1 cellular context compared by ENCODE assay signal in genomic region chr9:106286249-106286648, GRCh38.
TF ChIP-seq lines count a peak whose summit lies in the region.

No MANE protein-coding gene starts in this region.

TF ChIP-seq in WTC11, 78 proteins besides CTCF, POLR2A, EP300 and RAD21 (continued from another document):
- no peak for TF ChIP-seq STAT6 (CRISPR knock-in tag; conservative IDR thresholded peaks at IDR 0.05; ENCODE audit: low read depth)
- TF ChIP-seq KAT7 (CRISPR knock-in tag; IDR thresholded peaks at IDR 0.05; ENCODE audit: borderline replicate concordance): no peak
- no peak for TF ChIP-seq GRHL2 (CRISPR knock-in tag; IDR thresholded peaks at IDR 0.05; ENCODE audit: insufficient replicate concordance, severe bottlenecking)
- no peak for TF ChIP-seq CDX4 (CRISPR knock-in tag; IDR thresholded peaks at IDR 0.05; ENCODE audit: borderline replicate concordance)
- TF ChIP-seq, protein P1, sequence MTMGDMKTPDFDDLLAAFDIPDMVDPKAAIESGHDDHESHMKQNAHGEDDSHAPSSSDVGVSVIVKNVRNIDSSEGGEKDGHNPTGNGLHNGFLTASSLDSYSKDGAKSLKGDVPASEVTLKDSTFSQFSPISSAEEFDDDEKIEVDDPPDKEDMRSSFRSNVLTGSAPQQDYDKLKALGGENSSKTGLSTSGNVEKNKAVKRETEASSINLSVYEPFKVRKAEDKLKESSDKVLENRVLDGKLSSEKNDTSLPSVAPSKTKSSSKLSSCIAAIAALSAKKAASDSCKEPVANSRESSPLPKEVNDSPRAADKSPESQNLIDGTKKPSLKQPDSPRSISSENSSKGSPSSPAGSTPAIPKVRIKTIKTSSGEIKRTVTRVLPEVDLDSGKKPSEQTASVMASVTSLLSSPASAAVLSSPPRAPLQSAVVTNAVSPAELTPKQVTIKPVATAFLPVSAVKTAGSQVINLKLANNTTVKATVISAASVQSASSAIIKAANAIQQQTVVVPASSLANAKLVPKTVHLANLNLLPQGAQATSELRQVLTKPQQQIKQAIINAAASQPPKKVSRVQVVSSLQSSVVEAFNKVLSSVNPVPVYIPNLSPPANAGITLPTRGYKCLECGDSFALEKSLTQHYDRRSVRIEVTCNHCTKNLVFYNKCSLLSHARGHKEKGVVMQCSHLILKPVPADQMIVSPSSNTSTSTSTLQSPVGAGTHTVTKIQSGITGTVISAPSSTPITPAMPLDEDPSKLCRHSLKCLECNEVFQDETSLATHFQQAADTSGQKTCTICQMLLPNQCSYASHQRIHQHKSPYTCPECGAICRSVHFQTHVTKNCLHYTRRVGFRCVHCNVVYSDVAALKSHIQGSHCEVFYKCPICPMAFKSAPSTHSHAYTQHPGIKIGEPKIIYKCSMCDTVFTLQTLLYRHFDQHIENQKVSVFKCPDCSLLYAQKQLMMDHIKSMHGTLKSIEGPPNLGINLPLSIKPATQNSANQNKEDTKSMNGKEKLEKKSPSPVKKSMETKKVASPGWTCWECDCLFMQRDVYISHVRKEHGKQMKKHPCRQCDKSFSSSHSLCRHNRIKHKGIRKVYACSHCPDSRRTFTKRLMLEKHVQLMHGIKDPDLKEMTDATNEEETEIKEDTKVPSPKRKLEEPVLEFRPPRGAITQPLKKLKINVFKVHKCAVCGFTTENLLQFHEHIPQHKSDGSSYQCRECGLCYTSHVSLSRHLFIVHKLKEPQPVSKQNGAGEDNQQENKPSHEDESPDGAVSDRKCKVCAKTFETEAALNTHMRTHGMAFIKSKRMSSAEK (CRISPR knock-in tag; IDR thresholded peaks at IDR 0.05; ENCODE audit: borderline replicate concordance): no peak
- TF ChIP-seq, protein P2, sequence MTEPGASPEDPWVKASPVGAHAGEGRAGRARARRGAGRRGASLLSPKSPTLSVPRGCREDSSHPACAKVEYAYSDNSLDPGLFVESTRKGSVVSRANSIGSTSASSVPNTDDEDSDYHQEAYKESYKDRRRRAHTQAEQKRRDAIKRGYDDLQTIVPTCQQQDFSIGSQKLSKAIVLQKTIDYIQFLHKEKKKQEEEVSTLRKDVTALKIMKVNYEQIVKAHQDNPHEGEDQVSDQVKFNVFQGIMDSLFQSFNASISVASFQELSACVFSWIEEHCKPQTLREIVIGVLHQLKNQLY (CRISPR knock-in tag; IDR thresholded peaks at IDR 0.05): no peak
- no peak for TF ChIP-seq FOXP1 (CRISPR knock-in tag; IDR thresholded peaks at IDR 0.05; ENCODE audit: borderline replicate concordance)
- TF ChIP-seq, protein P3, sequence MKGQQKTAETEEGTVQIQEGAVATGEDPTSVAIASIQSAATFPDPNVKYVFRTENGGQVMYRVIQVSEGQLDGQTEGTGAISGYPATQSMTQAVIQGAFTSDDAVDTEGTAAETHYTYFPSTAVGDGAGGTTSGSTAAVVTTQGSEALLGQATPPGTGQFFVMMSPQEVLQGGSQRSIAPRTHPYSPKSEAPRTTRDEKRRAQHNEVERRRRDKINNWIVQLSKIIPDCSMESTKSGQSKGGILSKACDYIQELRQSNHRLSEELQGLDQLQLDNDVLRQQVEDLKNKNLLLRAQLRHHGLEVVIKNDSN (CRISPR knock-in tag; IDR thresholded peaks at IDR 0.05): no peak
- TF ChIP-seq GABPB1 (CRISPR knock-in tag; IDR thresholded peaks at IDR 0.05): no peak
- TF ChIP-seq ZMAT4 (CRISPR knock-in tag; IDR thresholded peaks at IDR 0.05): no peak
- TF ChIP-seq TCF7 (CRISPR knock-in tag; IDR thresholded peaks at IDR 0.05; ENCODE audit: low read depth): no peak
- TF ChIP-seq, protein P4, sequence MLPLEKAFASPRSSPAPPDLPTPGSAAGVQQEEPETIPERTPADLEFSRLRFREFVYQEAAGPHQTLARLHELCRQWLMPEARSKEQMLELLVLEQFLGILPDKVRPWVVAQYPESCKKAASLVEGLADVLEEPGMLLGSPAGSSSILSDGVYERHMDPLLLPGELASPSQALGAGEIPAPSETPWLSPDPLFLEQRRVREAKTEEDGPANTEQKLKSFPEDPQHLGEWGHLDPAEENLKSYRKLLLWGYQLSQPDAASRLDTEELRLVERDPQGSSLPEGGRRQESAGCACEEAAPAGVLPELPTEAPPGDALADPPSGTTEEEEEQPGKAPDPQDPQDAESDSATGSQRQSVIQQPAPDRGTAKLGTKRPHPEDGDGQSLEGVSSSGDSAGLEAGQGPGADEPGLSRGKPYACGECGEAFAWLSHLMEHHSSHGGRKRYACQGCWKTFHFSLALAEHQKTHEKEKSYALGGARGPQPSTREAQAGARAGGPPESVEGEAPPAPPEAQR (CRISPR knock-in tag; IDR thresholded peaks at IDR 0.05): no peak
- TF ChIP-seq, protein P5, sequence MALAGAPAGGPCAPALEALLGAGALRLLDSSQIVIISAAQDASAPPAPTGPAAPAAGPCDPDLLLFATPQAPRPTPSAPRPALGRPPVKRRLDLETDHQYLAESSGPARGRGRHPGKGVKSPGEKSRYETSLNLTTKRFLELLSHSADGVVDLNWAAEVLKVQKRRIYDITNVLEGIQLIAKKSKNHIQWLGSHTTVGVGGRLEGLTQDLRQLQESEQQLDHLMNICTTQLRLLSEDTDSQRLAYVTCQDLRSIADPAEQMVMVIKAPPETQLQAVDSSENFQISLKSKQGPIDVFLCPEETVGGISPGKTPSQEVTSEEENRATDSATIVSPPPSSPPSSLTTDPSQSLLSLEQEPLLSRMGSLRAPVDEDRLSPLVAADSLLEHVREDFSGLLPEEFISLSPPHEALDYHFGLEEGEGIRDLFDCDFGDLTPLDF (CRISPR knock-in tag; IDR thresholded peaks at IDR 0.05): no peak
